In the genomic region with DNA sequence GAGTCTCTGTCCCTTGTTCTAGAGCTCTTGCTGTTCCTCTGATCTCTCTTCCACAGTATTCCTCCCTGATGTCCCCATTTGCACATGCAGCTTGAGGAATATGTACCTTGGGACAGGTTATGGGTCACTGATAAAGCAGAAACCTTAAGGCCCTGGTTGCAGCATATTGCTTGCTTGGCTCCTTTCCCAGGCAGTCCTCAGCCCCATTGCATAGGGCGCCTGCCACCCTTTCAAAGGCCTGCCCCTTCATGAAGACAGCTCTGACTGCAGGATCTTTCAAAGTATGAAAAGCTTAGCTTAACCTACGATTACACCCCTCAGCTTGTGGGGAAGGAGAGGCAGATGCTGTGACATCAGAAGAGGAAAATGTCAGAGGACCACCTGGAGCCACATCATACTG, we compare ENCODE assay signal across 15 cellular contexts.
"Had no signal": no experiment of that assay in that cellular context is flagged by ENCODE, and none has a peak within 500 bp of the region (broad histone marks: within the 10 kb centered on the region; RNA-seq: fewer than 3 reads in every experiment).

No MANE protein-coding gene starts in this region.

- H3K27me3 Mint-ChIP-seq: activated CD4-positive, alpha-beta memory T cell treated with anti-CD3 and anti-CD28 coated beads for 36 hours; activated naive CD8-positive, alpha-beta T cell; T-helper 17 cell had no signal

- H3K27ac Mint-ChIP-seq: activated CD4-positive, alpha-beta memory T cell treated with anti-CD3 and anti-CD28 coated beads for 36 hours; activated naive CD8-positive, alpha-beta T cell; mesothelial cell of epicardium; natural killer cell; T-helper 17 cell had no signal

- H3K36me3 Mint-ChIP-seq: mesothelial cell of epicardium, natural killer cell had no signal

- DNase-seq: activated CD4-positive, alpha-beta memory T cell treated with anti-CD3 and anti-CD28 coated beads for 36 hours; activated CD4-positive, alpha-beta T cell treated with anti-CD3 and anti-CD28 coated beads for 48 hours; activated gamma-delta T cell treated with Interleukin-2 at 50 U/mL for 16 hours; activated T-cell treated with anti-CD3 and anti-CD28 coated beads for 4 hours; amniotic stem cell; natural killer cell; stimulated activated CD4-positive, alpha-beta T cell treated with anti-CD3 and anti-CD28 coated beads, Interleukin-4, amount 100 ng/mL, for 24 hours; stimulated activated naive CD4-positive, alpha-beta T cell treated with Interleukin-2 at 50 U/mL for 16 hours; SW 1271; T-helper 17 cell; upper lobe of right lung had no signal

- H3K4me1 Mint-ChIP-seq: natural killer cell, T-helper 17 cell had no signal

- H3K4me3 Mint-ChIP-seq: activated CD4-positive, alpha-beta memory T cell treated with anti-CD3 and anti-CD28 coated beads for 36 hours; activated naive CD8-positive, alpha-beta T cell; mesothelial cell of epicardium; natural killer cell; T-helper 17 cell had no signal

- ATAC-seq: gastroesophageal sphincter, left lobe of liver, natural killer cell, T-helper 17 cell, upper lobe of right lung had no signal

- H3K9me3 Mint-ChIP-seq: activated CD4-positive, alpha-beta memory T cell treated with anti-CD3 and anti-CD28 coated beads for 36 hours; mesothelial cell of epicardium; natural killer cell had no signal
